ENCODE assay signal across 25 cellular contexts in genomic region chr3:35473956-35474355, GRCh38.
"Had no signal": no experiment of that assay in that cellular context is flagged by ENCODE, and none has a peak within 500 bp of the region (broad histone marks: within the 10 kb centered on the region; RNA-seq: fewer than 3 reads in every experiment).

No MANE protein-coding gene starts in this region.

- H3K4me1 Mint-ChIP-seq: endodermal cell had no signal

- H3K4me3 Mint-ChIP-seq: dendritic cell treated with granulocyte-macrophage colony-stimulating factor and Interleukin-4, amounts not matched to agents 40 ng/mL and 50 ng/mL, for 4 days; effector memory CD8-positive, alpha-beta T cell; endodermal cell had no signal

- DNase-seq: colonic mucosa; cortex of kidney; dermis blood vessel endothelial cell; dorsolateral prefrontal cortex; effector CD4-positive, alpha-beta T cell; effector CD8-positive, alpha-beta T cell; effector memory CD4-positive, alpha-beta T cell; effector memory CD8-positive, alpha-beta T cell; endodermal cell; erythroblast; esophagus squamous epithelium; foreskin fibroblast; foreskin keratinocyte; foreskin melanocyte; gastrocnemius medialis; glutamatergic neuron; head of caudate nucleus; heart left ventricle; heart right ventricle had no signal

- H3K9me3 ChIP-seq: colonic mucosa, esophagus muscularis mucosa, esophagus squamous epithelium had no signal

- H3K4me3 ChIP-seq: colonic mucosa, coronary artery, dorsolateral prefrontal cortex, esophagus muscularis mucosa, esophagus squamous epithelium, gastrocnemius medialis, gastroesophageal sphincter, heart left ventricle, heart right ventricle had no signal

- ATAC-seq: effector memory CD8-positive, alpha-beta T cell; esophagus mucosa; foreskin keratinocyte; gastrocnemius medialis; gastroesophageal sphincter; heart left ventricle; heart right ventricle had no signal

- H3K27me3 ChIP-seq: colonic mucosa, dorsolateral prefrontal cortex, esophagus muscularis mucosa, esophagus squamous epithelium, foreskin keratinocyte, gastrocnemius medialis, gastroesophageal sphincter, heart left ventricle, heart right ventricle had no signal

- H3K27ac Mint-ChIP-seq: dendritic cell treated with granulocyte-macrophage colony-stimulating factor and Interleukin-4, amounts not matched to agents 40 ng/mL and 50 ng/mL, for 4 days; effector memory CD8-positive, alpha-beta T cell; endodermal cell had no signal

- H3K4me1 ChIP-seq: colonic mucosa, esophagus muscularis mucosa, esophagus squamous epithelium, foreskin keratinocyte, gastrocnemius medialis, gastroesophageal sphincter, heart left ventricle, heart right ventricle had no signal

- H3K36me3 ChIP-seq: colonic mucosa, esophagus muscularis mucosa, esophagus squamous epithelium, gastrocnemius medialis, gastroesophageal sphincter, heart left ventricle, heart right ventricle had no signal

- H3K27ac ChIP-seq: colonic mucosa, coronary artery, dorsolateral prefrontal cortex, epithelial cell of prostate, esophagus muscularis mucosa, esophagus squamous epithelium, foreskin keratinocyte, gastrocnemius medialis, gastroesophageal sphincter, heart left ventricle, heart right ventricle had no signal

- H3K27me3 Mint-ChIP-seq: dendritic cell treated with granulocyte-macrophage colony-stimulating factor and Interleukin-4, amounts not matched to agents 40 ng/mL and 50 ng/mL, for 4 days; effector memory CD8-positive, alpha-beta T cell had no signal
